In genomic region chr17:5584971-5585794, GRCh38 we compare ENCODE assay signal across 8 cellular contexts. TPM values are rescaled to one million over a fixed set of nuclear protein-coding genes. Genes with fewer than 3 reads are reported as not detected.
A peak's percentile ranks its signal among the peaks of the same experiment; 100 is the strongest.
DNase-seq lines count a peak whose midpoint lies in the region; ATAC-seq, FAIRE-seq and TF ChIP-seq lines count a peak whose summit lies in the region.

No MANE protein-coding gene starts in this region.

- 0 out of 2 replicates have a peak, but pooled peaks cover 3% of the 10 kb centered on the region for H4K20me1 ChIP-seq in Karpas-422 (ENCODE audit: insufficient read depth, low read depth, low read length)

- peaks cover 0 to 12% (median 0%) of the 10 kb centered on the region in 5 donors for H3K27me3 Mint-ChIP-seq in naive thymus-derived CD4-positive, alpha-beta T cell

- TF ChIP-seq CTCF in bronchial epithelial cell (IDR thresholded peaks at IDR 0.05; ENCODE audit: insufficient read depth, low read length, severe bottlenecking), result no peak
- no peak for TF ChIP-seq CTCF in dorsolateral prefrontal cortex (IDR thresholded peaks at IDR 0.05 in 54 of 56, conservative IDR thresholded peaks at IDR 0.05 in 2 of 56; ENCODE audit: low read depth in 1 of 56, partially characterized antibody in 56 of 56)

- H3K9me3 ChIP-seq in Karpas-422 (ENCODE audit: low read length) (no peaks in the 10 kb centered on the region), HAP-1 (no peaks in the 10 kb centered on the region)
- H3K9me3 ChIP-seq in naive thymus-derived CD4-positive, alpha-beta T cell (ENCODE audit: control insufficient read depth in 2 of 3, low read length in 3 of 3), result no peaks in the 10 kb centered on the region

- H3K27ac ChIP-seq in Karpas-422 (ENCODE audit: low read length) (no peak overlapping the region), dorsolateral prefrontal cortex (peak overlapping the region in 16 of 59 donors; percentile 5 to 82 (median 44))
- peak overlapping the region; percentile 94 for H3K27ac ChIP-seq in naive thymus-derived CD4-positive, alpha-beta T cell (ENCODE audit: low read depth, low read length)

- peak; percentile 85 for DNase-seq in CD1c-positive myeloid dendritic cell (ENCODE audit: extremely low spot score)
- DNase-seq in Karpas-422, result peak; percentile 33
- peak; percentile 96 for DNase-seq in bronchial epithelial cell (ENCODE audit: low read depth)
- DNase-seq in naive thymus-derived CD4-positive, alpha-beta T cell, result no peak
- no peak for DNase-seq in NCI-H2196 (lab: John Stamatoyannopoulos, UW; ENCODE audit: unreplicated experiment)
- no peak for DNase-seq in NCI-H187 (lab: John Stamatoyannopoulos, UW)
- DNase-seq in HAP-1 (ENCODE audit: low spot score in 2 of 2), result no peak
- DNase-seq in dorsolateral prefrontal cortex, result no peak

- 0 out of 2 replicates have a peak overlapping the region, but pooled peaks have one; percentile 35 for H3K9ac ChIP-seq in Karpas-422 (ENCODE audit: low read length)

- H3K9me2 ChIP-seq in Karpas-422 (replicated peaks; ENCODE audit: insufficient read depth, low read length), result no peaks in the 10 kb centered on the region

- H3K27me3 ChIP-seq in Karpas-422 (ENCODE audit: low read length) (no peaks in the 10 kb centered on the region), bronchial epithelial cell (ENCODE audit: control insufficient read depth, insufficient read depth, low read length) (no peaks in the 10 kb centered on the region), HAP-1 (ENCODE audit: low read depth) (no peaks in the 10 kb centered on the region), dorsolateral prefrontal cortex (no peaks in the 10 kb centered on the region)
- H3K27me3 ChIP-seq in naive thymus-derived CD4-positive, alpha-beta T cell (ENCODE audit: control insufficient read depth in 2 of 2, insufficient read depth in 2 of 2, low read length in 2 of 2), result no peaks in the 10 kb centered on the region

- in situ Hi-C loops in HAP-1 (cut with MboI; ENCODE audit: low sequenced_read_pairs), result loop anchor here (5.0 kb wide), 1 partner anchor 837 kb away; no protein-coding TSS in a partner anchor

- H3K4me1 Mint-ChIP-seq in naive thymus-derived CD4-positive, alpha-beta T cell, result peaks cover 41 to 69% (median 61%) of the 10 kb centered on the region in 7 donors

- peak overlapping the region; percentile 94 to 100 (median 98) for H3K4me3 Mint-ChIP-seq in naive thymus-derived CD4-positive, alpha-beta T cell

- intact Hi-C loops in naive thymus-derived CD4-positive, alpha-beta T cell (cut with micrococcal nuclease), result loop anchor here (1.0 to 10.0 kb wide), 8 partner anchors 83 to 1427 kb away; partner anchors contain the start of genes DERL2 (in 2 of the 2), MIS12 (in 2 of the 2), C17orf100 (in 1 of the 2) and KIAA0753 (in 1 of the 2)
- intact Hi-C loops in dorsolateral prefrontal cortex (cut with DNase I), result loop anchor here (5.0 kb wide), 2 partner anchors 477 to 487 kb away; partner anchors contain the start of gene WSCD1 (in 1 of the 2)

- H3K4me3 ChIP-seq in Karpas-422 (ENCODE audit: low read length) (no peak overlapping the region), bronchial epithelial cell (ENCODE audit: low read depth, low read length) (no peak overlapping the region), HAP-1 (no peak overlapping the region), dorsolateral prefrontal cortex (no peak overlapping the region)
- peak overlapping the region; percentile 97 for H3K4me3 ChIP-seq in naive thymus-derived CD4-positive, alpha-beta T cell (ENCODE audit: low read length)

- POLR2A ChIA-PET in naive thymus-derived CD4-positive, alpha-beta T cell (lab: Charles Lee), result interaction anchor here (0.7 to 2.0 kb wide), 7 partner anchors 12 to 870 kb away, joined by 3 to 11 read pairs (median 5); partner anchors contain the start of genes DERL2 and MIS12

- FAIRE-seq in bronchial epithelial cell (lab: Jason Lieb, UNC), result no peak

- peak overlapping the region; percentile 90 to 100 (median 99) for H3K27ac Mint-ChIP-seq in naive thymus-derived CD4-positive, alpha-beta T cell

- H3K9me3 Mint-ChIP-seq in naive thymus-derived CD4-positive, alpha-beta T cell, result peaks cover 0 to 3% (median 0%) of the 10 kb centered on the region in 11 donors

- no peak overlapping the region for H2AFZ ChIP-seq in Karpas-422 (ENCODE audit: low read length)

- CTCF ChIA-PET in naive thymus-derived CD4-positive, alpha-beta T cell (lab: Charles Lee), result interaction anchor here (0.7 to 1.4 kb wide), 2 partner anchors 837 to 851 kb away, joined by 3 to 5 read pairs; no protein-coding TSS in a partner anchor

- H3K4me2 ChIP-seq in Karpas-422 (ENCODE audit: low read depth, low read length, poor library complexity, severe bottlenecking), result no peak overlapping the region

- peaks cover 3 to 29% (median 19%) of the 10 kb centered on the region in 5 donors for H3K36me3 Mint-ChIP-seq in naive thymus-derived CD4-positive, alpha-beta T cell

- H3K36me3 ChIP-seq in Karpas-422 (ENCODE audit: insufficient read depth, low read length) (no peaks in the 10 kb centered on the region), bronchial epithelial cell (ENCODE audit: control insufficient read depth, insufficient read depth, low read length) (peaks cover 6% of the 10 kb centered on the region), HAP-1 (replicated peaks) (no peaks in the 10 kb centered on the region)
- H3K36me3 ChIP-seq in naive thymus-derived CD4-positive, alpha-beta T cell (ENCODE audit: control insufficient read depth in 2 of 3, insufficient read depth in 3 of 3, low read length in 3 of 3), result peaks cover 0 to 25% (median 5%) of the 10 kb centered on the region in 3 experiments

- no peaks in the 10 kb centered on the region for H3K79me2 ChIP-seq in Karpas-422 (ENCODE audit: low read length)

- H3K4me1 ChIP-seq in Karpas-422 (ENCODE audit: low read length) (peaks cover 14% of the 10 kb centered on the region), HAP-1 (no peaks in the 10 kb centered on the region)
- H3K4me1 ChIP-seq in naive thymus-derived CD4-positive, alpha-beta T cell (ENCODE audit: control insufficient read depth in 2 of 2, insufficient read depth in 2 of 2, low read length in 2 of 2), result peaks cover 44 to 62% of the 10 kb centered on the region in 2 donors

- ATAC-seq in naive thymus-derived CD4-positive, alpha-beta T cell, result no peak

RNA-seq across cellular contexts. Expression of gene NLRP1, which starts 0.9 kb away (rescaled TPM):
- 1.2 and 1.5 TPM in 2 replicates for total RNA-seq in Karpas-422 (2014; rRNA removed; shearing (Covaris generic); ENCODE audit: low replicate concordance)
- total RNA-seq in bronchial epithelial cell (12.9 and 17.0 TPM in 2 replicates), dorsolateral prefrontal cortex (100 to 1,000 TPM in 119 of 120 experiments, 10 to 100 TPM in 1; 96.8 to 322 (median 204) TPM)
- total RNA-seq in naive thymus-derived CD4-positive, alpha-beta T cell, result 100 to 1,000 TPM in 4 of 5 experiments, 10 to 100 TPM in 1; 86.6 to 360 (median 259) TPM
- 10 to 100 TPM; 27.7 to 60.7 TPM for polyA plus RNA-seq in naive thymus-derived CD4-positive, alpha-beta T cell

Comparison
In these comparisons a context has a peak if more than half of its experiments do, and no peak if none do; other contexts are left out.
1. DNase-seq: peak in CD1c-positive myeloid dendritic cell (single experiment), Karpas-422 (single experiment) and bronchial epithelial cell (single experiment); none in naive thymus-derived CD4-positive, alpha-beta T cell (0 of 9), NCI-H2196 (single experiment), NCI-H187 (0 of 2), HAP-1 (0 of 2) and dorsolateral prefrontal cortex (0 of 10).